ENCODE assay signal across 23 cellular contexts in the genomic region with DNA sequence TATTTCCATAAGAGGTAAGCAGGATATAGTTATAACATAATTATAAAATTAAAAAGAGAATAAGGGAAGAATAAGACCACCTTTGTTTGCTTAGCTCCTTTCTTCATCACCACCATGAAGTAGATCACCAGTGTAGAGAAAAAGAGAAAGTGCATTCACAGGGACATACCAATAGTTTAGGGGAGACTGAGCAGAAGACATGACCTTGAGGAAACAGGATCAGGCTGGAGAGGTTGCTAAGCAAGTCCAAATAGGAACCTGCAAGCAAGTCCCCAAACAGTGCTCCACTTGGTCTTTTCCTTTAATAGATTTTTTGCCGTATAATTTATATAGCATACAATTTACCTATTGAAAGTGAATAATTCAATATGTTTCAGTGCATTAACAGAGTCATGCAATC.
A peak's percentile ranks its signal among the peaks of the same experiment; 100 is the strongest.
DNase-seq lines count a peak whose midpoint lies in the region; ATAC-seq, FAIRE-seq and TF ChIP-seq lines count a peak whose summit lies in the region.
"Had no signal": no experiment of that assay in that cellular context is flagged by ENCODE, and none has a peak within 500 bp of the region (broad histone marks: within the 10 kb centered on the region; RNA-seq: fewer than 3 reads in every experiment).

No MANE protein-coding gene starts in this region.

- H3K36me3 Mint-ChIP-seq in glutamatergic neuron (ENCODE audit: unreplicated experiment) (no peaks in the 10 kb centered on the region), chondrocyte (ENCODE audit: low read depth) (no peaks in the 10 kb centered on the region)
- H3K36me3 Mint-ChIP-seq: CD4-positive, CD25-positive, alpha-beta regulatory T cell; CD8-positive, alpha-beta T cell had no signal

- no peaks in the 10 kb centered on the region for H3K36me3 ChIP-seq in H7 (replicated peaks; ENCODE audit: control insufficient read depth, insufficient read depth, low read length)
- H3K36me3 ChIP-seq in WERI-Rb-1, result no peaks in the 10 kb centered on the region
- no peaks in the 10 kb centered on the region for H3K36me3 ChIP-seq in HepG2 (replicated peaks in 1 of 2; ENCODE audit: control insufficient read depth in 1 of 2, insufficient read depth in 2 of 2, low read length in 2 of 2)
- H3K36me3 ChIP-seq: BLaER1, HAP-1 had no signal

- no peaks in the 10 kb centered on the region for H3K4me1 ChIP-seq in HepG2 (ENCODE audit: insufficient read depth, low read length)
- H3K4me1 ChIP-seq: BLaER1, Caco-2 had no signal

- no peak for TF ChIP-seq EP300 in HepG2 (IDR thresholded peaks at IDR 0.05; ENCODE audit: low read depth in 2 of 2, low read length in 2 of 2)
- TF ChIP-seq EP300 in HepG2 (CRISPR knock-in tag; IDR thresholded peaks at IDR 0.05; ENCODE audit: borderline replicate concordance), result no peak

- POLR2A ChIA-PET in HepG2 (lab: Yijun Ruan, JAX), result no interaction called here

- H3K27me3 ChIP-seq in H7 (ENCODE audit: control insufficient read depth, insufficient read depth, low read length) (no peaks in the 10 kb centered on the region), WERI-Rb-1 (ENCODE audit: insufficient read depth, low read depth, severe bottlenecking) (no peaks in the 10 kb centered on the region), HepG2 (ENCODE audit: control insufficient read depth in 1 of 2, insufficient read depth in 2 of 2, low read length in 2 of 2) (no peaks in the 10 kb centered on the region)
- H3K27me3 ChIP-seq: BLaER1 had no signal

- no peak for ATAC-seq in HepG2
- ATAC-seq: CD8-positive, alpha-beta T cell; GM12878; GM23338 had no signal

- no peaks in the 10 kb centered on the region for H4K20me1 ChIP-seq in HepG2 (ENCODE audit: insufficient read depth, low read length)
- H4K20me1 ChIP-seq: BLaER1 had no signal

- intact Hi-C loops in HepG2 (cut with micrococcal nuclease; ENCODE audit: unreplicated experiment), result no loop called here

- H3K4me3 Mint-ChIP-seq in glutamatergic neuron (ENCODE audit: unreplicated experiment), result no peak overlapping the region
- no peak overlapping the region for H3K4me3 Mint-ChIP-seq in chondrocyte (ENCODE audit: unreplicated experiment)
- H3K4me3 Mint-ChIP-seq: B cell; CD4-positive, CD25-positive, alpha-beta regulatory T cell; CD8-positive, alpha-beta T cell; GM23338; HFFc6 had no signal

- CTCF ChIA-PET in HepG2 (lab: Yijun Ruan, JAX; ENCODE audit: low intra/inter-chr PET ratio, low total read pairs), result no interaction called here

- in situ Hi-C loops in HepG2 (cut with HindIII; ENCODE audit: extremely low pct_ligation_motif_present, low pct_unique_long_range_greater_than_20kb), result no loop called here

- no peak for TF ChIP-seq RAD21 in HepG2 (CRISPR knock-in tag; IDR thresholded peaks at IDR 0.05)

- H3K4me1 Mint-ChIP-seq in glutamatergic neuron (ENCODE audit: low read depth, unreplicated experiment) (peaks cover 43% of the 10 kb centered on the region), chondrocyte (ENCODE audit: low read depth) (peaks cover 9% of the 10 kb centered on the region)
- H3K4me1 Mint-ChIP-seq: B cell; CD4-positive, CD25-positive, alpha-beta regulatory T cell; GM23338 had no signal

- TF ChIP-seq POLR2A in HepG2 (IDR thresholded peaks at IDR 0.05; ENCODE audit: insufficient read depth in 1 of 2, low read depth in 2 of 2, low read length in 2 of 2), result no peak

- H3K9me3 ChIP-seq in WERI-Rb-1 (ENCODE audit: severe bottlenecking) (no peaks in the 10 kb centered on the region), HepG2 (ENCODE audit: low read length) (no peaks in the 10 kb centered on the region)
- H3K9me3 ChIP-seq: BLaER1, Caco-2, HAP-1 had no signal

- BruUV-seq in HepG2 (replicated peaks; lab: Mats Ljungman, UMichigan), result no TSS peak

- H3K27ac Mint-ChIP-seq in glutamatergic neuron (ENCODE audit: unreplicated experiment) (peak overlapping the region; percentile 87), chondrocyte (ENCODE audit: unreplicated experiment) (no peak overlapping the region)
- H3K27ac Mint-ChIP-seq: B cell; CD4-positive, CD25-positive, alpha-beta regulatory T cell; CD8-positive, alpha-beta T cell; GM23338; HFFc6 had no signal

- H2AFZ ChIP-seq in HepG2 (ENCODE audit: low read length), result no peak overlapping the region
- H2AFZ ChIP-seq: GM23338 had no signal

- H3K9me3 Mint-ChIP-seq in glutamatergic neuron (ENCODE audit: unreplicated experiment) (peaks cover 9% of the 10 kb centered on the region), chondrocyte (ENCODE audit: low read depth) (peaks cover 4% of the 10 kb centered on the region)
- H3K9me3 Mint-ChIP-seq: HFFc6 had no signal

- H3K4me3 ChIP-seq in H7 (ENCODE audit: insufficient read depth, low read depth, low read length) (no peak overlapping the region), WERI-Rb-1 (ENCODE audit: low read depth, low read length) (no peak overlapping the region), HepG2 (replicated peaks in 1 of 3; ENCODE audit: insufficient read depth in 1 of 3, low read depth in 2 of 3, low read length in 3 of 3) (no peak overlapping the region)
- H3K4me3 ChIP-seq: BLaER1, GM12878, GM23338, HAP-1 had no signal

- no peaks in the 10 kb centered on the region for H3K79me2 ChIP-seq in HepG2 (ENCODE audit: insufficient read depth, low read length)

- H3K27me3 Mint-ChIP-seq in glutamatergic neuron (ENCODE audit: unreplicated experiment), result peaks cover 2% of the 10 kb centered on the region
- H3K27me3 Mint-ChIP-seq in chondrocyte (ENCODE audit: low read depth), result no peaks in the 10 kb centered on the region
- H3K27me3 Mint-ChIP-seq: B cell; CD4-positive, CD25-positive, alpha-beta regulatory T cell had no signal

- H3K4me2 ChIP-seq in HepG2 (ENCODE audit: low read depth, low read length), result no peak overlapping the region
- H3K4me2 ChIP-seq: BLaER1, GM23338 had no signal

- TF ChIP-seq CTCF in WERI-Rb-1 (IDR thresholded peaks at IDR 0.05; ENCODE audit: low read depth, low read length), result no peak
- no peak for TF ChIP-seq CTCF in glutamatergic neuron (IDR thresholded peaks at IDR 0.05; ENCODE audit: partially characterized antibody, unreplicated experiment)
- no peak for TF ChIP-seq CTCF in chondrocyte (IDR thresholded peaks at IDR 0.05)
- TF ChIP-seq CTCF in HepG2 (CRISPR knock-in tag; IDR thresholded peaks at IDR 0.05), result no peak

- peak overlapping the region; percentile 14 for H3K27ac ChIP-seq in WERI-Rb-1
- H3K27ac ChIP-seq in HepG2 (ENCODE audit: extremely low read length, insufficient read depth, low read length), result no peak overlapping the region
- H3K27ac ChIP-seq: 22Rv1, BLaER1, C4-2B had no signal

- DNase-seq in NCI-H2171 treated with DMSO at 0.1 percent for 48 hours (lab: John Stamatoyannopoulos, UW), result peak; percentile 8
- DNase-seq in NCI-H2171 (lab: John Stamatoyannopoulos, UW), result no peak
- peak; percentile 1 for DNase-seq in H7
- DNase-seq in WERI-Rb-1, result no peak
- DNase-seq in glutamatergic neuron, result no peak
- DNase-seq in chondrocyte (ENCODE audit: low spot score), result no peak
- no peak for DNase-seq in HepG2 (ENCODE audit: low spot score)
- no peak for DNase-seq in DMS79 (lab: John Stamatoyannopoulos, UW)
- DNase-seq: Caco-2; CD4-positive, CD25-positive, alpha-beta regulatory T cell; CD8-positive, alpha-beta T cell; DMS153; EL; GDM1; HFFc6 had no signal

- no peak overlapping the region for H3K9ac ChIP-seq in HepG2 (ENCODE audit: insufficient read depth, low read depth, low read length)
- H3K9ac ChIP-seq: BLaER1 had no signal

- no peak for FAIRE-seq in HepG2 (lab: Jason Lieb, UNC)
- FAIRE-seq: A204.1, GM12878 had no signal

- WGBS in HepG2 (ENCODE audit: low lambda C conversion rate), result 60% methylated on average over 1 of the region's 1 CpG

TF ChIP-seq in HepG2, 621 proteins besides CTCF, POLR2A, EP300 and RAD21:
- TF ChIP-seq SIN3B (IDR thresholded peaks at IDR 0.05; ENCODE audit: low read length), result no peak
- TF ChIP-seq EHMT2 (IDR thresholded peaks at IDR 0.05; ENCODE audit: borderline replicate concordance, low read depth, low read length), result no peak
- TF ChIP-seq E2F5 (CRISPR knock-in tag; conservative IDR thresholded peaks at IDR 0.05), result no peak
- TF ChIP-seq IKZF4 (CRISPR knock-in tag; IDR thresholded peaks at IDR 0.05; ENCODE audit: borderline replicate concordance, low read depth, not compliant biosample characterization), result no peak
- no peak for TF ChIP-seq RAD51 (IDR thresholded peaks at IDR 0.05; ENCODE audit: borderline replicate concordance)
- no peak for TF ChIP-seq ZFAT (CRISPR knock-in tag; conservative IDR thresholded peaks at IDR 0.05)
- TF ChIP-seq JDP2 (CRISPR knock-in tag; IDR thresholded peaks at IDR 0.05; ENCODE audit: borderline replicate concordance), result no peak
- no peak for TF ChIP-seq MZF1 (CRISPR knock-in tag; IDR thresholded peaks at IDR 0.05; ENCODE audit: borderline replicate concordance)
- no peak for TF ChIP-seq ARHGAP35 (CRISPR knock-in tag; IDR thresholded peaks at IDR 0.05; ENCODE audit: borderline replicate concordance)

Comparison
In these comparisons a context has a peak if more than half of its experiments do, and no peak if none do; other contexts are left out.
1. DNase-seq: peak in NCI-H2171 treated with DMSO at 0.1 percent for 48 hours (single experiment) and H7 (single experiment); none in NCI-H2171 (single experiment), WERI-Rb-1 (single experiment), glutamatergic neuron (single experiment), chondrocyte (single experiment), HepG2 (single experiment) and DMS79 (single experiment).